ENCODE assay signal across 1 cellular context in genomic region chr22:29603358-29604191, GRCh38.
TF ChIP-seq lines count a peak whose summit lies in the region.

TSS of gene NF2 (plus strand) at chr22:29603633. CDS start at chr22:29603999, 366 bp downstream.

TF ChIP-seq in HepG2, 621 proteins besides CTCF, POLR2A, EP300 and RAD21 (continued from another document and continues in another):
- peak; percentile 69; the same call in 1 of the 2 replicates for TF ChIP-seq BCL3 (CRISPR knock-in tag; IDR thresholded peaks at IDR 0.05)
- TF ChIP-seq CHD2 (IDR thresholded peaks at IDR 0.05; ENCODE audit: low read depth, low read length), result peak; percentile 38; the same call in 1 of the 2 replicates
- peak; percentile 37; the same call in 1 of the 2 replicates for TF ChIP-seq POLR2AphosphoS5 (IDR thresholded peaks at IDR 0.05; ENCODE audit: low read depth, low read length)
- TF ChIP-seq MXI1 (IDR thresholded peaks at IDR 0.05; ENCODE audit: borderline replicate concordance, low read depth, low read length), result peak; percentile 90; the same call in 1 of the 3 replicates
- no peak for TF ChIP-seq NFRKB (IDR thresholded peaks at IDR 0.05)
- 0 out of 2 replicates have a peak, but pooled peaks have one; percentile 66 for TF ChIP-seq WIZ (CRISPR knock-in tag; IDR thresholded peaks at IDR 0.05)
- no peak for TF ChIP-seq BCLAF1 (IDR thresholded peaks at IDR 0.05)
- no peak for TF ChIP-seq GMEB2 (CRISPR knock-in tag; IDR thresholded peaks at IDR 0.05; ENCODE audit: low read depth)
- no peak for TF ChIP-seq ZNF75D (CRISPR knock-in tag; IDR thresholded peaks at IDR 0.05; ENCODE audit: borderline replicate concordance)
- 0 out of 2 replicates have a peak, but pooled peaks have one; percentile 48 for TF ChIP-seq KDM2A (CRISPR knock-in tag; IDR thresholded peaks at IDR 0.05; ENCODE audit: borderline replicate concordance, low read depth)
- peak; percentile 52 for TF ChIP-seq DMAP1 (CRISPR knock-in tag; IDR thresholded peaks at IDR 0.05)
- peak; percentile 98 for TF ChIP-seq NFYC (CRISPR knock-in tag; IDR thresholded peaks at IDR 0.05)
- TF ChIP-seq, protein P1, sequence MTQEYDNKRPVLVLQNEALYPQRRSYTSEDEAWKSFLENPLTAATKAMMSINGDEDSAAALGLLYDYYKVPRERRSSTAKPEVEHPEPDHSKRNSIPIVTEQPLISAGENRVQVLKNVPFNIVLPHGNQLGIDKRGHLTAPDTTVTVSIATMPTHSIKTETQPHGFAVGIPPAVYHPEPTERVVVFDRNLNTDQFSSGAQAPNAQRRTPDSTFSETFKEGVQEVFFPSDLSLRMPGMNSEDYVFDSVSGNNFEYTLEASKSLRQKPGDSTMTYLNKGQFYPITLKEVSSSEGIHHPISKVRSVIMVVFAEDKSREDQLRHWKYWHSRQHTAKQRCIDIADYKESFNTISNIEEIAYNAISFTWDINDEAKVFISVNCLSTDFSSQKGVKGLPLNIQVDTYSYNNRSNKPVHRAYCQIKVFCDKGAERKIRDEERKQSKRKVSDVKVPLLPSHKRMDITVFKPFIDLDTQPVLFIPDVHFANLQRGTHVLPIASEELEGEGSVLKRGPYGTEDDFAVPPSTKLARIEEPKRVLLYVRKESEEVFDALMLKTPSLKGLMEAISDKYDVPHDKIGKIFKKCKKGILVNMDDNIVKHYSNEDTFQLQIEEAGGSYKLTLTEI (CRISPR knock-in tag; conservative IDR thresholded peaks at IDR 0.05), result no peak
- 0 out of 2 replicates have a peak, but pooled peaks have one; percentile 57 for TF ChIP-seq ZBTB39 (CRISPR knock-in tag; IDR thresholded peaks at IDR 0.05)
- no peak for TF ChIP-seq PBX2 (CRISPR knock-in tag; IDR thresholded peaks at IDR 0.05)
- TF ChIP-seq NR2F2 (IDR thresholded peaks at IDR 0.05; ENCODE audit: borderline replicate concordance, low read depth), result no peak; the same call in 1 of the 2 replicates
- TF ChIP-seq, protein P2, sequence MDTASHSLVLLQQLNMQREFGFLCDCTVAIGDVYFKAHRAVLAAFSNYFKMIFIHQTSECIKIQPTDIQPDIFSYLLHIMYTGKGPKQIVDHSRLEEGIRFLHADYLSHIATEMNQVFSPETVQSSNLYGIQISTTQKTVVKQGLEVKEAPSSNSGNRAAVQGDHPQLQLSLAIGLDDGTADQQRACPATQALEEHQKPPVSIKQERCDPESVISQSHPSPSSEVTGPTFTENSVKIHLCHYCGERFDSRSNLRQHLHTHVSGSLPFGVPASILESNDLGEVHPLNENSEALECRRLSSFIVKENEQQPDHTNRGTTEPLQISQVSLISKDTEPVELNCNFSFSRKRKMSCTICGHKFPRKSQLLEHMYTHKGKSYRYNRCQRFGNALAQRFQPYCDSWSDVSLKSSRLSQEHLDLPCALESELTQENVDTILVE (CRISPR knock-in tag; IDR thresholded peaks at IDR 0.05), result peak; percentile 68; the same call in 1 of the 2 replicates
- TF ChIP-seq, protein P3, sequence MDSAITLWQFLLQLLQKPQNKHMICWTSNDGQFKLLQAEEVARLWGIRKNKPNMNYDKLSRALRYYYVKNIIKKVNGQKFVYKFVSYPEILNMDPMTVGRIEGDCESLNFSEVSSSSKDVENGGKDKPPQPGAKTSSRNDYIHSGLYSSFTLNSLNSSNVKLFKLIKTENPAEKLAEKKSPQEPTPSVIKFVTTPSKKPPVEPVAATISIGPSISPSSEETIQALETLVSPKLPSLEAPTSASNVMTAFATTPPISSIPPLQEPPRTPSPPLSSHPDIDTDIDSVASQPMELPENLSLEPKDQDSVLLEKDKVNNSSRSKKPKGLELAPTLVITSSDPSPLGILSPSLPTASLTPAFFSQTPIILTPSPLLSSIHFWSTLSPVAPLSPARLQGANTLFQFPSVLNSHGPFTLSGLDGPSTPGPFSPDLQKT (CRISPR knock-in tag; IDR thresholded peaks at IDR 0.05; ENCODE audit: borderline replicate concordance), result no peak
- TF ChIP-seq MED13 (CRISPR knock-in tag; IDR thresholded peaks at IDR 0.05), result no peak
- no peak for TF ChIP-seq NR1H2 (CRISPR knock-in tag; IDR thresholded peaks at IDR 0.05; ENCODE audit: borderline replicate concordance, low read depth)
- TF ChIP-seq PHF8 (CRISPR knock-in tag; IDR thresholded peaks at IDR 0.05), result peak; percentile 93
- TF ChIP-seq NCOA2 (CRISPR knock-in tag; IDR thresholded peaks at IDR 0.05), result no peak
- peak; percentile 64 for TF ChIP-seq ZBTB7B (CRISPR knock-in tag; IDR thresholded peaks at IDR 0.05)
- TF ChIP-seq, protein P4, sequence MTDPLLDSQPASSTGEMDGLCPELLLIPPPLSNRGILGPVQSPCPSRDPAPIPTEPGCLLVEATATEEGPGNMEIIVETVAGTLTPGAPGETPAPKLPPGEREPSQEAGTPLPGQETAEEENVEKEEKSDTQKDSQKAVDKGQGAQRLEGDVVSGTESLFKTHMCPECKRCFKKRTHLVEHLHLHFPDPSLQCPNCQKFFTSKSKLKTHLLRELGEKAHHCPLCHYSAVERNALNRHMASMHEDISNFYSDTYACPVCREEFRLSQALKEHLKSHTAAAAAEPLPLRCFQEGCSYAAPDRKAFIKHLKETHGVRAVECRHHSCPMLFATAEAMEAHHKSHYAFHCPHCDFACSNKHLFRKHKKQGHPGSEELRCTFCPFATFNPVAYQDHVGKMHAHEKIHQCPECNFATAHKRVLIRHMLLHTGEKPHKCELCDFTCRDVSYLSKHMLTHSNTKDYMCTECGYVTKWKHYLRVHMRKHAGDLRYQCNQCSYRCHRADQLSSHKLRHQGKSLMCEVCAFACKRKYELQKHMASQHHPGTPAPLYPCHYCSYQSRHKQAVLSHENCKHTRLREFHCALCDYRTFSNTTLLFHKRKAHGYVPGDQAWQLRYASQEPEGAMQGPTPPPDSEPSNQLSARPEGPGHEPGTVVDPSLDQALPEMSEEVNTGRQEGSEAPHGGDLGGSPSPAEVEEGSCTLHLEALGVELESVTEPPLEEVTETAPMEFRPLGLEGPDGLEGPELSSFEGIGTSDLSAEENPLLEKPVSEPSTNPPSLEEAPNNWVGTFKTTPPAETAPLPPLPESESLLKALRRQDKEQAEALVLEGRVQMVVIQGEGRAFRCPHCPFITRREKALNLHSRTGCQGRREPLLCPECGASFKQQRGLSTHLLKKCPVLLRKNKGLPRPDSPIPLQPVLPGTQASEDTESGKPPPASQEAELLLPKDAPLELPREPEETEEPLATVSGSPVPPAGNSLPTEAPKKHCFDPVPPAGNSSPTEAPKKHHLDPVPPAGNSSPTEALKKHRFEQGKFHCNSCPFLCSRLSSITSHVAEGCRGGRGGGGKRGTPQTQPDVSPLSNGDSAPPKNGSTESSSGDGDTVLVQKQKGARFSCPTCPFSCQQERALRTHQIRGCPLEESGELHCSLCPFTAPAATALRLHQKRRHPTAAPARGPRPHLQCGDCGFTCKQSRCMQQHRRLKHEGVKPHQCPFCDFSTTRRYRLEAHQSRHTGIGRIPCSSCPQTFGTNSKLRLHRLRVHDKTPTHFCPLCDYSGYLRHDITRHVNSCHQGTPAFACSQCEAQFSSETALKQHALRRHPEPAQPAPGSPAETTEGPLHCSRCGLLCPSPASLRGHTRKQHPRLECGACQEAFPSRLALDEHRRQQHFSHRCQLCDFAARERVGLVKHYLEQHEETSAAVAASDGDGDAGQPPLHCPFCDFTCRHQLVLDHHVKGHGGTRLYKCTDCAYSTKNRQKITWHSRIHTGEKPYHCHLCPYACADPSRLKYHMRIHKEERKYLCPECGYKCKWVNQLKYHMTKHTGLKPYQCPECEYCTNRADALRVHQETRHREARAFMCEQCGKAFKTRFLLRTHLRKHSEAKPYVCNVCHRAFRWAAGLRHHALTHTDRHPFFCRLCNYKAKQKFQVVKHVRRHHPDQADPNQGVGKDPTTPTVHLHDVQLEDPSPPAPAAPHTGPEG (CRISPR knock-in tag; IDR thresholded peaks at IDR 0.05), result no peak
- TF ChIP-seq ZNF816 (CRISPR knock-in tag; IDR thresholded peaks at IDR 0.05; ENCODE audit: borderline replicate concordance), result no peak
- 0 out of 2 replicates have a peak, but pooled peaks have one; percentile 11 for TF ChIP-seq ATF2 (CRISPR knock-in tag; IDR thresholded peaks at IDR 0.05)
- no peak for TF ChIP-seq ARID2 (CRISPR knock-in tag; IDR thresholded peaks at IDR 0.05; ENCODE audit: borderline replicate concordance)
- peak; percentile 65; the same call in 1 of the 2 replicates for TF ChIP-seq KLF6 (CRISPR knock-in tag; IDR thresholded peaks at IDR 0.05)
- 0 out of 2 replicates have a peak, but pooled peaks have one; percentile 37 for TF ChIP-seq ZNF619 (CRISPR knock-in tag; IDR thresholded peaks at IDR 0.05)
- TF ChIP-seq ZIK1 (CRISPR knock-in tag; IDR thresholded peaks at IDR 0.05; ENCODE audit: borderline replicate concordance, low read depth), result no peak
- peak; percentile 37; the same call in 1 of the 2 replicates for TF ChIP-seq ZNF598 (CRISPR knock-in tag; IDR thresholded peaks at IDR 0.05; ENCODE audit: borderline replicate concordance)
